10 cellular contexts compared by ENCODE assay signal in genomic region chr11:2166091-2166851, GRCh38. TPM values are rescaled to one million over a fixed set of nuclear protein-coding genes. Genes with fewer than 3 reads are reported as not detected.
DNase-seq lines count a peak whose midpoint lies in the region; ATAC-seq and TF ChIP-seq lines count a peak whose summit lies in the region.
"Had no signal": no experiment of that assay in that cellular context is flagged by ENCODE, and none has a peak within 500 bp of the region (broad histone marks: within the 10 kb centered on the region; RNA-seq: fewer than 3 reads in every experiment).

No MANE protein-coding gene starts in this region.

- DNase-seq in NCI-H82 (lab: John Stamatoyannopoulos, UW) = peak; percentile 34
- DNase-seq in NCI-H82 treated with DMSO at 0.1 percent for 48 hours (lab: John Stamatoyannopoulos, UW; ENCODE audit: unreplicated experiment) = no peak
- peak; percentile 42 for DNase-seq in activated CD4-positive, alpha-beta T cell treated with anti-CD3 and anti-CD28 coated beads, Interleukin-2, amount 50 U/mL, for 1 hour
- no peak for DNase-seq in epithelial cell of proximal tubule (ENCODE audit: low read depth)
- DNase-seq in progenitor cell of endocrine pancreas (ENCODE audit: low spot score, unreplicated experiment) = peak; percentile 47
- no peak for DNase-seq in MV-4-11 (lab: John Stamatoyannopoulos, UW)
- DNase-seq in effector memory CD4-positive, alpha-beta T cell = no peak
- DNase-seq: DND-41 had no signal

- TF ChIP-seq CTCF in epithelial cell of proximal tubule (conservative IDR thresholded peaks at IDR 0.05; ENCODE audit: low read depth, low read length) (peak; percentile 62), progenitor cell of endocrine pancreas (IDR thresholded peaks at IDR 0.05; ENCODE audit: unreplicated experiment) (peak; percentile 77)

- H3K9me3 ChIP-seq in effector memory CD4-positive, alpha-beta T cell (ENCODE audit: control insufficient read depth, low read length) = no peaks in the 10 kb centered on the region

- no peak overlapping the region for H3K27ac Mint-ChIP-seq in progenitor cell of endocrine pancreas

- H3K9me3 Mint-ChIP-seq in progenitor cell of endocrine pancreas (ENCODE audit: low read depth) = no peaks in the 10 kb centered on the region

- no peaks in the 10 kb centered on the region for H3K36me3 Mint-ChIP-seq in progenitor cell of endocrine pancreas (ENCODE audit: insufficient read depth)

- ATAC-seq in HG03378 (IDR thresholded peaks at IDR 0.05; ENCODE audit: unreplicated experiment) = no peak

- H3K27ac ChIP-seq in effector memory CD4-positive, alpha-beta T cell (ENCODE audit: insufficient read depth, low read length, poor library complexity, severe bottlenecking) = no peak overlapping the region

- H3K4me3 ChIP-seq in epithelial cell of proximal tubule (ENCODE audit: low read depth, low read length) = no peak overlapping the region
- no peak overlapping the region for H3K4me3 ChIP-seq in effector memory CD4-positive, alpha-beta T cell (ENCODE audit: insufficient read depth, low read depth, low read length, poor library complexity, severe bottlenecking)

- peaks cover 3% of the 10 kb centered on the region for H3K27me3 Mint-ChIP-seq in progenitor cell of endocrine pancreas

- no peaks in the 10 kb centered on the region for H3K27me3 ChIP-seq in effector memory CD4-positive, alpha-beta T cell (replicated peaks; ENCODE audit: control insufficient read depth, insufficient read depth, low read length, poor library complexity, severe bottlenecking)

- no peak overlapping the region for H3K4me3 Mint-ChIP-seq in progenitor cell of endocrine pancreas (ENCODE audit: low read depth)

- no peaks in the 10 kb centered on the region for H3K36me3 ChIP-seq in effector memory CD4-positive, alpha-beta T cell (ENCODE audit: control insufficient read depth, insufficient read depth, low read length)

- no peaks in the 10 kb centered on the region for H3K4me1 ChIP-seq in effector memory CD4-positive, alpha-beta T cell (ENCODE audit: control insufficient read depth, insufficient read depth, low read length, poor library complexity, severe bottlenecking)

- H3K4me1 Mint-ChIP-seq in progenitor cell of endocrine pancreas (ENCODE audit: low read depth) = no peaks in the 10 kb centered on the region

RNA-seq across cellular contexts. Expression of gene INS, which starts 5.3 kb away (rescaled TPM):
- not detected in 2 replicates for total RNA-seq in epithelial cell of proximal tubule
- 68.7 and 75.2 TPM in 2 replicates for total RNA-seq in progenitor cell of endocrine pancreas
- total RNA-seq: renal cortical epithelial cell had no signal

RNA-seq across cellular contexts. Expression of gene TH, which starts 5.3 kb away (rescaled TPM):
- 0.22 and 0.23 TPM in 2 replicates for total RNA-seq in epithelial cell of proximal tubule
- 0.53 and 1.1 TPM in 2 replicates for total RNA-seq in progenitor cell of endocrine pancreas

RNA-seq across cellular contexts. Expression of gene IGF2, which starts 27.1 kb away (rescaled TPM):
- total RNA-seq in epithelial cell of proximal tubule = 6.9 and 11.7 TPM in 2 replicates
- total RNA-seq in progenitor cell of endocrine pancreas = 4,678 and 5,100 TPM in 2 replicates

Comparison
In these comparisons a context has a peak if more than half of its experiments do, and no peak if none do; other contexts are left out.
1. DNase-seq: peak in NCI-H82 (single experiment), activated CD4-positive, alpha-beta T cell treated with anti-CD3 and anti-CD28 coated beads, Interleukin-2, amount 50 U/mL, for 1 hour (single experiment) and progenitor cell of endocrine pancreas (single experiment); none in NCI-H82 treated with DMSO at 0.1 percent for 48 hours (single experiment), epithelial cell of proximal tubule (single experiment), MV-4-11 (single experiment) and effector memory CD4-positive, alpha-beta T cell (0 of 3).
2. RNA of gene INS, which starts 5.3 kb away (total RNA-seq): 68.7 to 75.2 TPM in progenitor cell of endocrine pancreas; not detected in epithelial cell of proximal tubule; every median in the first group is over 10 times any median in the second.
3. RNA of gene IGF2, which starts 27.1 kb away (total RNA-seq): 4,678 to 5,100 TPM in progenitor cell of endocrine pancreas; 6.9 to 11.7 TPM in epithelial cell of proximal tubule; every median in the first group is over 100 times any median in the second.